ENCODE assay signal across 8 cellular contexts in the genomic region with DNA sequence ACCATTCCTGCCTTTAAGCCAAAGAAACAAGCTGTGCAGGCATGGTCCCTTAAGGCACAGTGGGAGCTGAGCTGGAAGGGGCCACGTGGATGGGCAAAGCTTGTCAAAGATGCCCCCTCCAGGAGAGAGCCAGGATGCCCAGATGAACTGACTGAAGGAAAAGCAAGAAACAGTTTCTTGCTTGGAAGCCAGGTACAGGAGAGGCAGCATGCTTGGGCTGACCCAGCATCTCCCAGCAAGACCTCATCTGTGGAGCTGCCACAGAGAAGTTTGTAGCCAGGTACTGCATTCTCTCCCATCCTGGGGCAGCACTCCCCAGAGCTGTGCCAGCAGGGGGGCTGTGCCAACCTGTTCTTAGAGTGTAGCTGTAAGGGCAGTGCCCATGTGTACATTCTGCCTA. TPM values are rescaled to one million over a fixed set of nuclear protein-coding genes. Genes with fewer than 3 reads are reported as not detected.
A peak's percentile ranks its signal among the peaks of the same experiment; 100 is the strongest.
DNase-seq lines count a peak whose midpoint lies in the region; ATAC-seq and TF ChIP-seq lines count a peak whose summit lies in the region.

No MANE protein-coding gene starts in this region.

- peak overlapping the region; percentile 82 for H3K4me3 ChIP-seq in ACC112 (ENCODE audit: low read depth, low read length)
- peak overlapping the region; percentile 82 for H3K4me3 ChIP-seq in LNCaP clone FGC (ENCODE audit: low read depth, low read length)
- H3K4me3 ChIP-seq in colonic mucosa, result peak overlapping the region; percentile 45
- no peak overlapping the region for H3K4me3 ChIP-seq in effector memory CD4-positive, alpha-beta T cell (ENCODE audit: insufficient read depth, low read depth, low read length, poor library complexity, severe bottlenecking)

- H3K27ac ChIP-seq in ACC112 (ENCODE audit: low read depth, low read length), result peak overlapping the region; percentile 96
- peak overlapping the region; percentile 98 for H3K27ac ChIP-seq in colonic mucosa
- no peak overlapping the region for H3K27ac ChIP-seq in effector memory CD4-positive, alpha-beta T cell (ENCODE audit: insufficient read depth, low read length, poor library complexity, severe bottlenecking)

- H2AFZ ChIP-seq in ACC112 (ENCODE audit: low read length, unreplicated experiment), result no peak overlapping the region

- TF ChIP-seq CTCF in LNCaP clone FGC (IDR thresholded peaks at IDR 0.05; ENCODE audit: control insufficient read depth, extremely low read depth, insufficient read depth) (no peak), colonic mucosa (IDR thresholded peaks at IDR 0.05) (no peak), nephron progenitor cell (IDR thresholded peaks at IDR 0.05) (no peak)

- H3K79me2 ChIP-seq in ACC112 (ENCODE audit: control insufficient read depth, insufficient read depth, low read length, unreplicated experiment), result peaks cover 25% of the 10 kb centered on the region

- H3K27me3 Mint-ChIP-seq in nephron progenitor cell (ENCODE audit: low read depth, poor library complexity), result peaks cover 3% of the 10 kb centered on the region

- H3K4me1 Mint-ChIP-seq in nephron progenitor cell, result peaks cover 89% of the 10 kb centered on the region

- ATAC-seq in HG02763 (IDR thresholded peaks at IDR 0.05; ENCODE audit: unreplicated experiment), result no peak

- DNase-seq in LNCaP clone FGC (ENCODE audit: low read depth), result no peak
- no peak for DNase-seq in colonic mucosa
- no peak for DNase-seq in nephron progenitor cell
- no peak for DNase-seq in globus pallidus (ENCODE audit: low spot score)
- DNase-seq in effector memory CD4-positive, alpha-beta T cell, result no peak
- DNase-seq in RKO (ENCODE audit: low spot score), result no peak

- H3K9ac ChIP-seq in colonic mucosa (ENCODE audit: low read depth in 2 of 2, low read length in 2 of 2), result peak overlapping the region; percentile 97

- H3K9me3 Mint-ChIP-seq in nephron progenitor cell, result no peaks in the 10 kb centered on the region

- no peak overlapping the region for H3K27ac Mint-ChIP-seq in nephron progenitor cell

- H3K36me3 ChIP-seq in ACC112 (ENCODE audit: insufficient read depth, low read length) (peaks cover 3% of the 10 kb centered on the region; the same call in 1 of the 2 replicates), colonic mucosa (peaks cover 6% of the 10 kb centered on the region)
- H3K36me3 ChIP-seq in effector memory CD4-positive, alpha-beta T cell (ENCODE audit: control insufficient read depth, insufficient read depth, low read length), result no peaks in the 10 kb centered on the region

- H3K27me3 ChIP-seq in ACC112 (ENCODE audit: insufficient read depth, low read length) (no peaks in the 10 kb centered on the region), colonic mucosa (no peaks in the 10 kb centered on the region)
- no peaks in the 10 kb centered on the region for H3K27me3 ChIP-seq in effector memory CD4-positive, alpha-beta T cell (replicated peaks; ENCODE audit: control insufficient read depth, insufficient read depth, low read length, poor library complexity, severe bottlenecking)

- no peaks in the 10 kb centered on the region for H3K9me3 ChIP-seq in colonic mucosa
- H3K9me3 ChIP-seq in effector memory CD4-positive, alpha-beta T cell (ENCODE audit: control insufficient read depth, low read length), result no peaks in the 10 kb centered on the region

- peaks cover 26% of the 10 kb centered on the region for H3K4me1 ChIP-seq in ACC112 (ENCODE audit: control insufficient read depth, insufficient read depth, low read length, unreplicated experiment)
- peaks cover 20% of the 10 kb centered on the region for H3K4me1 ChIP-seq in colonic mucosa
- H3K4me1 ChIP-seq in effector memory CD4-positive, alpha-beta T cell (ENCODE audit: control insufficient read depth, insufficient read depth, low read length, poor library complexity, severe bottlenecking), result peaks cover 25% of the 10 kb centered on the region

- intact Hi-C loops in colonic mucosa (cut with DNase I), result no loop called here

- H3K4me3 Mint-ChIP-seq in nephron progenitor cell, result peak overlapping the region; percentile 94

- peaks cover 44% of the 10 kb centered on the region for H3K36me3 Mint-ChIP-seq in nephron progenitor cell (ENCODE audit: low read depth)

RNA-seq across cellular contexts. Expression of a gene that starts 1.3 kb away (rescaled TPM):
- 100 to 1,000 TPM; 102 to 130 TPM for total RNA-seq in colonic mucosa

RNA-seq across cellular contexts. Expression of a gene that starts 6.0 kb away (rescaled TPM):
- total RNA-seq in colonic mucosa, result 100 to 1,000 TPM; 149 to 182 TPM

RNA-seq across cellular contexts. Expression of a gene that starts 6.6 kb away (rescaled TPM):
- 100 to 1,000 TPM in 1 of 2 donors, 10 to 100 TPM in 1; 61.3 to 125 TPM for total RNA-seq in colonic mucosa

RNA-seq across cellular contexts. Expression of a gene that starts 38.8 kb away (rescaled TPM):
- 100 to 1,000 TPM; 140 to 172 TPM for total RNA-seq in colonic mucosa

RNA-seq across cellular contexts. Expression of a gene that starts 39.3 kb away (rescaled TPM):
- under 1 TPM; 0.10 to 0.19 TPM for total RNA-seq in colonic mucosa
